Comparison of ENCODE assay signal across 1 cellular context in the genomic region with DNA sequence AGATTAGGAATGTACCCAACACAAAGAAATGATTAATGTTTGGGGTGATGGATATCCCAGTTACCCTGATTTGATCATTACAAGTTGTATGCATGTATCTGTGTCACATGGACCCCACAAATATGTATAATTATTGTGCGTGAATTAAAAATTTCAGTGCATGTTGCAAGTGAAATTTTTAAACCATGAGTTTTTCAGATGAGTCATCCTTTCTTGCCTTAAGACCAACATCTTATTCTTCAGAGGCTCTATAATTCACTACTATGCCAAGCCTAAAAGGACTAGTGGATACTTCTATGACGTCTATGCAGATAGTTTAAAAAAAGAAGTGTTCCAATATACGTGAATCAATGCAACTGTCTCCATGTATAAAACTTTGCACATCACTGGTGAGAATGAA.
TF ChIP-seq lines count a peak whose summit lies in the region.

No MANE protein-coding gene starts in this region.

TF ChIP-seq in IMR-90, 13 proteins besides CTCF, POLR2A, EP300 and RAD21:
- TF ChIP-seq FOS (IDR thresholded peaks at IDR 0.05; ENCODE audit: low read depth, low read length) (peak; percentile 96), MAFK (IDR thresholded peaks at IDR 0.05; ENCODE audit: low read depth, low read length) (no peak), CEBPB (IDR thresholded peaks at IDR 0.05; ENCODE audit: low read depth, low read length) (peak; percentile 70), CHD1 (IDR thresholded peaks at IDR 0.05; ENCODE audit: low read depth, low read length) (no peak), RCOR1 (IDR thresholded peaks at IDR 0.05; ENCODE audit: insufficient replicate concordance, low read length) (no peak), RFX5 (IDR thresholded peaks at IDR 0.05; ENCODE audit: low read depth, low read length) (no peak), MXI1 (IDR thresholded peaks at IDR 0.05; ENCODE audit: borderline replicate concordance, low read depth, low read length) (no peak), BHLHE40 (IDR thresholded peaks at IDR 0.05; ENCODE audit: low read depth, low read length) (peak; percentile 37; the same call in 1 of the 2 replicates), NFE2L2 (IDR thresholded peaks at IDR 0.05; ENCODE audit: low read depth, low read length) (peak; percentile 61; the same call in 1 of the 2 replicates), SMC3 (IDR thresholded peaks at IDR 0.05; ENCODE audit: low read depth, low read length) (no peak), MAZ (IDR thresholded peaks at IDR 0.05; ENCODE audit: borderline replicate concordance, low read depth, low read length) (no peak)
- TF ChIP-seq, protein P1, sequence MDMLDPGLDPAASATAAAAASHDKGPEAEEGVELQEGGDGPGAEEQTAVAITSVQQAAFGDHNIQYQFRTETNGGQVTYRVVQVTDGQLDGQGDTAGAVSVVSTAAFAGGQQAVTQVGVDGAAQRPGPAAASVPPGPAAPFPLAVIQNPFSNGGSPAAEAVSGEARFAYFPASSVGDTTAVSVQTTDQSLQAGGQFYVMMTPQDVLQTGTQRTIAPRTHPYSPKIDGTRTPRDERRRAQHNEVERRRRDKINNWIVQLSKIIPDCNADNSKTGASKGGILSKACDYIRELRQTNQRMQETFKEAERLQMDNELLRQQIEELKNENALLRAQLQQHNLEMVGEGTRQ (IDR thresholded peaks at IDR 0.05; ENCODE audit: low read depth, low read length) = peak; percentile 32; the same call in 1 of the 2 replicates
- TF ChIP-seq, protein P2, sequence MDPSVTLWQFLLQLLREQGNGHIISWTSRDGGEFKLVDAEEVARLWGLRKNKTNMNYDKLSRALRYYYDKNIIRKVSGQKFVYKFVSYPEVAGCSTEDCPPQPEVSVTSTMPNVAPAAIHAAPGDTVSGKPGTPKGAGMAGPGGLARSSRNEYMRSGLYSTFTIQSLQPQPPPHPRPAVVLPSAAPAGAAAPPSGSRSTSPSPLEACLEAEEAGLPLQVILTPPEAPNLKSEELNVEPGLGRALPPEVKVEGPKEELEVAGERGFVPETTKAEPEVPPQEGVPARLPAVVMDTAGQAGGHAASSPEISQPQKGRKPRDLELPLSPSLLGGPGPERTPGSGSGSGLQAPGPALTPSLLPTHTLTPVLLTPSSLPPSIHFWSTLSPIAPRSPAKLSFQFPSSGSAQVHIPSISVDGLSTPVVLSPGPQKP (IDR thresholded peaks at IDR 0.05; ENCODE audit: borderline replicate concordance, low read depth, low read length) = no peak
